5 cellular contexts compared by ENCODE assay signal in the genomic region with DNA sequence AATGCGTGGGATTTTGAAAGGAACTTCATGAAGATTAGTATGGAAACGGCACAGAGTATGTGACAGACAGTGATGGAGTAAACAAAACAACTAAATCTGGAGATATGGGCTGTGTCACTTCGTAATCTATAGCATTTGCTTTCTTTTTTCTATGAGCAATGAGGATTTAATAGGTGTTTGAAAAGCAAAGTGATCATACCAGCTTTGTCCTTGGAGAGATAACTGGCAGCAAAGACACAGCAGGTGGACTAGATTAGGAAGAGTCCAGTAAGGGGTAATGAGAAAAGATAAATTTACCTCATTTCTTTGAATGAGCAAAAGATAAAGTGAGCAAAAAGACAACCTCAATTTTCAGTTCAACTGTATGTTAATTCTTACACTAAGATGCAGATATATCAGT.
"Had no signal": no experiment of that assay in that cellular context is flagged by ENCODE, and none has a peak within 500 bp of the region (broad histone marks: within the 10 kb centered on the region; RNA-seq: fewer than 3 reads in every experiment).

No MANE protein-coding gene starts in this region.

- DNase-seq: H9, HFFc6, IMR-90 had no signal

- H3K4me2 ChIP-seq: GM23338 had no signal

- H3K4me3 ChIP-seq: GM23338, K562 had no signal
